11 cellular contexts compared by ENCODE assay signal in the genomic region with DNA sequence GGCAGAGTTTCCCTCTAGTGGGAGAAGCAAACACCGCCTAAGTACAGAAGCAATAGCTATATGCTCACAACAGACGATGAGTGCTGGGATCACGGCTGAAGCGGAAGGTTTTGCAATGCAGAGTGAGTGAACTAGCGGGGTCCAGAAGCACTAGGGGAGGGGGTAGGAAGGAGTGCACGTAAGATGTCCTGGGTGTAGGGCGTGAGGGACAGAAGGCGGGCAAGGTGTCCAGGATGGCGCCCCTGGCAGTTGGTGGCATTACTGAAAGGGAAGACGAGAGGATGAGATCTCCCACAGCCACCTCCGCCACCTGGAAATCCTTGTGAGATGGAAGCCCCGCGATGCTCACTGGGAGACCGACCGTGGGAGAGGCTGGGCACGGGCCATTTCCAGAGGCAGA.
DNase-seq lines count a peak whose midpoint lies in the region; ATAC-seq and TF ChIP-seq lines count a peak whose summit lies in the region.
"Had no signal": no experiment of that assay in that cellular context is flagged by ENCODE, and none has a peak within 500 bp of the region (broad histone marks: within the 10 kb centered on the region; RNA-seq: fewer than 3 reads in every experiment).

No MANE protein-coding gene starts in this region.

- H3K27me3 ChIP-seq in transverse colon = no peaks in the 10 kb centered on the region
- H3K27me3 ChIP-seq in A673 (replicated peaks; ENCODE audit: insufficient read depth, low read depth, low read length, poor library complexity) = peaks cover 48% of the 10 kb centered on the region
- H3K27me3 ChIP-seq: BLaER1 treated with 17β-estradiol and CSF1 and Interleukin-3, amounts not matched to agents 10 nM and 100 nM had no signal

- peak overlapping the region; percentile 95 for H3K27ac Mint-ChIP-seq in activated naive CD4-positive, alpha-beta T cell treated with anti-CD3 and anti-CD28 coated beads, Interleukin-2, amount 10 ng/mL, durations not matched to agents 7 days and 5 days
- peak overlapping the region; percentile 72 for H3K27ac Mint-ChIP-seq in memory B cell

- no peak for TF ChIP-seq CTCF in transverse colon (IDR thresholded peaks at IDR 0.05)
- TF ChIP-seq CTCF in A673 (conservative IDR thresholded peaks at IDR 0.05; ENCODE audit: low read depth, low read length) = no peak

- TF ChIP-seq EP300 in transverse colon (IDR thresholded peaks at IDR 0.05; ENCODE audit: low read depth) = no peak

- CTCF ChIA-PET in activated naive CD4-positive, alpha-beta T cell treated with anti-CD3 and anti-CD28 coated beads, Interleukin-2, amount 10 ng/mL, durations not matched to agents 7 days and 5 days (lab: Charles Lee) = interaction anchor here (0.7 to 11.5 kb wide), 16 partner anchors 8 to 224 kb away, joined by 3 to 108 read pairs (median 6); no protein-coding TSS in a partner anchor
- CTCF ChIA-PET in A673 (lab: Charles Lee) = no interaction called here

- TF ChIP-seq POLR2A in transverse colon (IDR thresholded peaks at IDR 0.05) = no peak

- peaks cover 99% of the 10 kb centered on the region for H3K4me1 Mint-ChIP-seq in activated naive CD4-positive, alpha-beta T cell treated with anti-CD3 and anti-CD28 coated beads, Interleukin-2, amount 10 ng/mL, durations not matched to agents 7 days and 5 days
- peaks cover 88% of the 10 kb centered on the region for H3K4me1 Mint-ChIP-seq in memory B cell

- POLR2A ChIA-PET in A673 (lab: Charles Lee; ENCODE audit: low non-redundant PET) = no interaction called here

- no peak for DNase-seq in activated naive CD4-positive, alpha-beta T cell treated with anti-CD3 and anti-CD28 coated beads, Interleukin-2, amount 10 ng/mL, durations not matched to agents 7 days and 5 days
- no peak for DNase-seq in activated naive CD4-positive, alpha-beta T cell treated with Interleukin-2 at 50 U/mL for 16 hours
- DNase-seq in memory B cell (ENCODE audit: low spot score in 2 of 2) (no peak), transverse colon (no peak), A673 (ENCODE audit: low spot score) (no peak)
- no peak for DNase-seq in stimulated activated CD4-positive, alpha-beta T cell treated with anti-CD3 and anti-CD28 coated beads, Interleukin-4, amount 100 ng/mL, for 1 hour
- DNase-seq: activated CD8-positive, alpha-beta memory T cell treated with anti-CD3 and anti-CD28 coated beads, Interleukin-2, amount 50 U/mL, for 48 hours; Kasumi-1 had no signal

- peak overlapping the region; percentile 56 for H3K27ac ChIP-seq in adipose tissue (ENCODE audit: low read depth, low read length)
- peak overlapping the region; percentile 91 to 94 (median 92) for H3K27ac ChIP-seq in transverse colon
- no peak overlapping the region for H3K27ac ChIP-seq in A673 (ENCODE audit: low read depth, low read length, poor library complexity, severe bottlenecking)

- peak overlapping the region; percentile 96 for H3K4me3 Mint-ChIP-seq in activated naive CD4-positive, alpha-beta T cell treated with anti-CD3 and anti-CD28 coated beads, Interleukin-2, amount 10 ng/mL, durations not matched to agents 7 days and 5 days
- H3K4me3 Mint-ChIP-seq in memory B cell = peak overlapping the region; percentile 60

- H3K9me3 ChIP-seq in transverse colon (no peaks in the 10 kb centered on the region), A673 (ENCODE audit: low read depth, low read length, poor library complexity, severe bottlenecking) (no peaks in the 10 kb centered on the region)

- BruUV-seq in A673 (replicated peaks; lab: Mats Ljungman, UMichigan) = no TSS peak

- in situ Hi-C loops in transverse colon (cut with MboI; ENCODE audit: low pct_ligation_motif_present in 1 of 4, low pct_unique_long_range_greater_than_20kb in 1 of 4, low sequenced_read_pairs in 3 of 4) = loop anchor here in 1 of 4 donors (25.0 kb wide), 1 partner anchor 219 kb away; no protein-coding TSS in a partner anchor

- peaks cover 86% of the 10 kb centered on the region for H3K36me3 Mint-ChIP-seq in activated naive CD4-positive, alpha-beta T cell treated with anti-CD3 and anti-CD28 coated beads, Interleukin-2, amount 10 ng/mL, durations not matched to agents 7 days and 5 days
- H3K36me3 Mint-ChIP-seq in memory B cell = peaks cover 25% of the 10 kb centered on the region

- no peak for ATAC-seq in memory B cell (ENCODE audit: low read depth)
- no peak for ATAC-seq in GM18909 (IDR thresholded peaks at IDR 0.05; ENCODE audit: poor library complexity, unreplicated experiment)

- H3K27me3 Mint-ChIP-seq in activated naive CD4-positive, alpha-beta T cell treated with anti-CD3 and anti-CD28 coated beads, Interleukin-2, amount 10 ng/mL, durations not matched to agents 7 days and 5 days = no peaks in the 10 kb centered on the region
- H3K27me3 Mint-ChIP-seq in memory B cell = no peaks in the 10 kb centered on the region

- H3K4me1 ChIP-seq in transverse colon (peaks cover 43 to 94% (median 84%) of the 10 kb centered on the region in 4 donors), A673 (ENCODE audit: insufficient read depth, low read length, poor library complexity, severe bottlenecking) (no peaks in the 10 kb centered on the region)

- H3K36me3 ChIP-seq in transverse colon (no peaks in the 10 kb centered on the region), A673 (ENCODE audit: insufficient read depth, low read length, poor library complexity, severe bottlenecking) (no peaks in the 10 kb centered on the region)

- peak overlapping the region in 1 of 4 donors; percentile 37 for H3K4me3 ChIP-seq in transverse colon
- no peak overlapping the region for H3K4me3 ChIP-seq in A673 (ENCODE audit: low read depth, low read length, poor library complexity, severe bottlenecking)
- H3K4me3 ChIP-seq: BLaER1 treated with 17β-estradiol and CSF1 and Interleukin-3, amounts not matched to agents 10 nM and 100 nM had no signal

- WGBS in adipose tissue, 3 donors = 69 to 86% (median 78%) methylated on average over 16 of the region's 16 CpGs
- WGBS in transverse colon (ENCODE audit: low coverage in 1 of 2), 2 donors = 79 to 89% methylated on average over 8 to 16 of the region's 16 CpGs

- no peaks in the 10 kb centered on the region for H3K9me3 Mint-ChIP-seq in activated naive CD4-positive, alpha-beta T cell treated with anti-CD3 and anti-CD28 coated beads, Interleukin-2, amount 10 ng/mL, durations not matched to agents 7 days and 5 days
- no peaks in the 10 kb centered on the region for H3K9me3 Mint-ChIP-seq in memory B cell

- intact Hi-C loops in transverse colon (cut with DNase I; ENCODE audit: low total_unique reads) = no loop called here
- intact Hi-C loops in A673 (cut with micrococcal nuclease; ENCODE audit: unreplicated experiment) = no loop called here
